In genomic region chr2:138110453-138111083, GRCh38 we compare ENCODE assay signal across 30 cellular contexts.
"Had no signal": no experiment of that assay in that cellular context is flagged by ENCODE, and none has a peak within 500 bp of the region (broad histone marks: within the 10 kb centered on the region; RNA-seq: fewer than 3 reads in every experiment).

No MANE protein-coding gene starts in this region.

- H3K27me3 ChIP-seq: brain microvascular endothelial cell, Peyer's patch, SJSA1 had no signal

- ATAC-seq: activated CD4-positive, alpha-beta T cell treated with anti-CD3 and anti-CD28 coated beads for 36 hours; activated CD4-positive, CD25-positive, alpha-beta regulatory T cell treated with anti-CD3 and anti-CD28 coated beads, Interleukin-2, amount 50 U/mL, for 24 hours; activated CD8-positive, alpha-beta T cell treated with anti-CD3 and anti-CD28 coated beads, Interleukin-2, amount 10 ng/mL, durations not matched to agents 7 days and 5 days; PC-3 had no signal

- H3K27ac ChIP-seq: brain microvascular endothelial cell, Peyer's patch, SJSA1 had no signal

- H3K9ac ChIP-seq: SK-N-SH had no signal

- H3K27me3 Mint-ChIP-seq: activated CD4-positive, alpha-beta T cell treated with anti-CD3 and anti-CD28 coated beads for 36 hours; activated CD4-positive, alpha-beta T cell treated with anti-CD3 and anti-CD28 coated beads, Interleukin-2, amount 10 ng/mL, durations not matched to agents 7 days and 5 days; activated naive CD4-positive, alpha-beta T cell treated with anti-CD3 and anti-CD28 coated beads, Interleukin-2, amount 50 U/mL, for 24 hours; activated T-cell treated with anti-CD3 and anti-CD28 coated beads, Interleukin-2, amount 50 U/mL, for 24 hours had no signal

- H3K36me3 Mint-ChIP-seq: activated naive CD4-positive, alpha-beta T cell treated with anti-CD3 and anti-CD28 coated beads, Interleukin-2, amount 50 U/mL, for 24 hours; activated naive CD8-positive, alpha-beta T cell treated with anti-CD3 and anti-CD28 coated beads, Interleukin-2, amount 10 ng/mL, durations not matched to agents 7 days and 5 days had no signal

- H3K4me3 ChIP-seq: Peyer's patch, SJSA1 had no signal

- FAIRE-seq: TTC549 had no signal

- H3K4me1 ChIP-seq: Peyer's patch had no signal

- H3K4me2 ChIP-seq: SK-N-SH had no signal

- H3K4me1 Mint-ChIP-seq: activated CD4-positive, alpha-beta T cell treated with anti-CD3 and anti-CD28 coated beads for 36 hours; activated CD4-positive, alpha-beta T cell treated with anti-CD3 and anti-CD28 coated beads, Interleukin-2, amount 10 ng/mL, durations not matched to agents 7 days and 5 days; activated naive CD4-positive, alpha-beta T cell treated with anti-CD3 and anti-CD28 coated beads, Interleukin-2, amount 50 U/mL, for 24 hours; activated naive CD8-positive, alpha-beta T cell treated with anti-CD3 and anti-CD28 coated beads, Interleukin-2, amount 10 ng/mL, durations not matched to agents 7 days and 5 days had no signal

- DNase-seq: activated CD4-positive, alpha-beta T cell treated with anti-CD3 and anti-CD28 coated beads for 36 hours; activated CD4-positive, alpha-beta T cell treated with anti-CD3 and anti-CD28 coated beads, Interleukin-2, amount 10 ng/mL, durations not matched to agents 7 days and 5 days; activated CD4-positive, alpha-beta T cell treated with anti-CD3 and anti-CD28 coated beads, Interleukin-2, amount 50 U/mL, for 48 hours; activated CD8-positive, alpha-beta T cell treated with anti-CD3 and anti-CD28 coated beads, Interleukin-2, amount 10 ng/mL, durations not matched to agents 7 days and 5 days; activated gamma-delta T cell; activated naive CD4-positive, alpha-beta T cell treated with Interleukin-2 at 50 U/mL for 16 hours; activated naive CD8-positive, alpha-beta T cell treated with anti-CD3 and anti-CD28 coated beads, Interleukin-2, amount 10 ng/mL, durations not matched to agents 7 days and 5 days; activated T-cell treated with anti-CD3 and anti-CD28 coated beads, Interleukin-2, amount 50 U/mL, for 24 hours; brain microvascular endothelial cell; central memory CD4-positive, alpha-beta T cell; NCI-H1105; NCI-H1417 treated with DMSO at 0.1 percent for 48 hours; NCI-H187 treated with DMSO at 0.1 percent for 48 hours; NCI-H2081 treated with DMSO at 0.1 percent for 48 hours; NCI-H510A; NCI-H526; NCI-H748 treated with DMSO at 0.1 percent for 48 hours; NK-92 treated with Interleukin-12 subunit alpha and Interleukin-12 subunit beta, amount 100 ng/mL, for 24 hours; PC-3; Peyer's patch; RPMI8226; SHP77 treated with DMSO at 0.1 percent for 48 hours; SK-N-SH had no signal

- H3K9me3 Mint-ChIP-seq: activated CD4-positive, alpha-beta T cell treated with anti-CD3 and anti-CD28 coated beads, Interleukin-2, amount 10 ng/mL, durations not matched to agents 7 days and 5 days; activated naive CD4-positive, alpha-beta T cell treated with anti-CD3 and anti-CD28 coated beads, Interleukin-2, amount 50 U/mL, for 24 hours; activated naive CD8-positive, alpha-beta T cell treated with anti-CD3 and anti-CD28 coated beads, Interleukin-2, amount 10 ng/mL, durations not matched to agents 7 days and 5 days; activated T-helper 2 cell treated with anti-CD3 and anti-CD28 coated beads, Interferon-gamma antibody, Interleukin-2, Interleukin-4, amounts not matched to agents 10 μg/mL and 5 μg/mL and 100 μg/mL, durations not matched to agents 14 hours and 24 hours and 36 hours; T-helper 1 cell treated with Interleukin-12 subunit alpha and Interleukin-12 subunit beta and Interleukin-4 antibody, amounts not matched to agents 30 μg/mL and 1 μg/mL, for 36 hours; T-helper 2 cell treated with Interferon-gamma antibody and Interleukin-4, amounts not matched to agents 5 μg/mL and 100 μg/mL, for 36 hours had no signal

- H3K4me3 Mint-ChIP-seq: activated CD4-positive, alpha-beta T cell treated with anti-CD3 and anti-CD28 coated beads for 36 hours; activated CD4-positive, alpha-beta T cell treated with anti-CD3 and anti-CD28 coated beads, Interleukin-2, amount 10 ng/mL, durations not matched to agents 7 days and 5 days; activated CD8-positive, alpha-beta T cell treated with anti-CD3 and anti-CD28 coated beads, Interleukin-2, amount 10 ng/mL, durations not matched to agents 7 days and 5 days; activated naive CD4-positive, alpha-beta T cell treated with anti-CD3 and anti-CD28 coated beads, Interleukin-2, amount 50 U/mL, for 24 hours; activated naive CD8-positive, alpha-beta T cell treated with anti-CD3 and anti-CD28 coated beads, Interleukin-2, amount 10 ng/mL, durations not matched to agents 7 days and 5 days; activated T-cell treated with anti-CD3 and anti-CD28 coated beads, Interleukin-2, amount 50 U/mL, for 24 hours; T-helper 1 cell treated with Interleukin-12 subunit alpha and Interleukin-12 subunit beta and Interleukin-4 antibody, amounts not matched to agents 30 μg/mL and 1 μg/mL, for 36 hours; T-helper 2 cell treated with Interferon-gamma antibody and Interleukin-4, amounts not matched to agents 5 μg/mL and 100 μg/mL, for 36 hours had no signal

- H3K27ac Mint-ChIP-seq: activated CD4-positive, alpha-beta T cell treated with anti-CD3 and anti-CD28 coated beads for 36 hours; activated CD4-positive, alpha-beta T cell treated with anti-CD3 and anti-CD28 coated beads, Interleukin-2, amount 10 ng/mL, durations not matched to agents 7 days and 5 days; activated CD8-positive, alpha-beta T cell treated with anti-CD3 and anti-CD28 coated beads, Interleukin-2, amount 10 ng/mL, durations not matched to agents 7 days and 5 days; activated naive CD4-positive, alpha-beta T cell treated with anti-CD3 and anti-CD28 coated beads, Interleukin-2, amount 50 U/mL, for 24 hours; activated naive CD8-positive, alpha-beta T cell treated with anti-CD3 and anti-CD28 coated beads, Interleukin-2, amount 10 ng/mL, durations not matched to agents 7 days and 5 days; activated T-cell treated with anti-CD3 and anti-CD28 coated beads, Interleukin-2, amount 50 U/mL, for 24 hours; activated T-helper 2 cell treated with anti-CD3 and anti-CD28 coated beads, Interferon-gamma antibody, Interleukin-2, Interleukin-4, amounts not matched to agents 10 μg/mL and 5 μg/mL and 100 μg/mL, durations not matched to agents 14 hours and 24 hours and 36 hours; T-helper 1 cell treated with Interleukin-12 subunit alpha and Interleukin-12 subunit beta and Interleukin-4 antibody, amounts not matched to agents 30 μg/mL and 1 μg/mL, for 36 hours; T-helper 2 cell treated with Interferon-gamma antibody and Interleukin-4, amounts not matched to agents 5 μg/mL and 100 μg/mL, for 36 hours had no signal

- H3K9me3 ChIP-seq: Peyer's patch, SJSA1, SK-N-SH had no signal

- H3K36me3 ChIP-seq: brain microvascular endothelial cell, Peyer's patch, SJSA1 had no signal
